8 cellular contexts compared by ENCODE assay signal in genomic region chr5:171941275-171941674, GRCh38.
A peak's percentile ranks its signal among the peaks of the same experiment; 100 is the strongest.
DNase-seq lines count a peak whose midpoint lies in the region; ATAC-seq and FAIRE-seq lines count a peak whose summit lies in the region.
"Not testable (repeated sequence)": the region's sequence is repeated elsewhere in the genome, so short reads cannot be mapped to it uniquely, and the experiment has no call there.

No MANE protein-coding gene starts in this region.

- H3K4me1 ChIP-seq in CD4-positive, alpha-beta memory T cell (ENCODE audit: insufficient read depth, low read length): peaks cover 23% of the 10 kb centered on the region

- peak; percentile 43 for ATAC-seq in GM18867 (IDR thresholded peaks at IDR 0.05; ENCODE audit: unreplicated experiment)
- peak; percentile 29 for ATAC-seq in GM21447 (IDR thresholded peaks at IDR 0.05; ENCODE audit: unreplicated experiment)
- peak; percentile 48 for ATAC-seq in HG02885 (IDR thresholded peaks at IDR 0.05; ENCODE audit: poor library complexity, unreplicated experiment)
- ATAC-seq in HG03460 (IDR thresholded peaks at IDR 0.05; ENCODE audit: unreplicated experiment): peak; percentile 37
- ATAC-seq in activated CD8-positive, alpha-beta memory T cell treated with anti-CD3 and anti-CD28 coated beads, Interleukin-2, amount 10 ng/mL, durations not matched to agents 7 days and 5 days: peak; percentile 72
- ATAC-seq in natural killer cell treated with Interleukin-12 subunit alpha and Interleukin-12 subunit beta and Interleukin-15 and Interleukin-18, amount 100 ng/mL, for 72 hours: peak; percentile 85 to 87

- peak; percentile 93 for FAIRE-seq in colon (lab: Jason Lieb, UNC)

- not testable (repeated sequence) for DNase-seq in CD4-positive, alpha-beta memory T cell; activated CD8-positive, alpha-beta memory T cell treated with anti-CD3 and anti-CD28 coated beads, Interleukin-2, amount 10 ng/mL, durations not matched to agents 7 days and 5 days; natural killer cell treated with Interleukin-12 subunit alpha and Interleukin-12 subunit beta and Interleukin-15 and Interleukin-18, amount 100 ng/mL, for 72 hours (ENCODE audit: low spot score)

- H3K27me3 ChIP-seq in CD4-positive, alpha-beta memory T cell (ENCODE audit: insufficient read depth, low read length): not testable (repeated sequence)

- CTCF ChIA-PET in CD4-positive, alpha-beta memory T cell (lab: Charles Lee; ENCODE audit: partially characterized antibody): not testable (repeated sequence)
- CTCF ChIA-PET in activated CD8-positive, alpha-beta memory T cell treated with anti-CD3 and anti-CD28 coated beads, Interleukin-2, amount 10 ng/mL, durations not matched to agents 7 days and 5 days (lab: Charles Lee): interaction anchor here (1.2 kb wide), 1 partner anchor 30 kb away, joined by 4 read pairs; no protein-coding TSS in a partner anchor

- H3K27ac Mint-ChIP-seq in CD4-positive, alpha-beta memory T cell: peak overlapping the region in 4 of 7 donors; percentile 32 to 80 (median 57)
- H3K27ac Mint-ChIP-seq in activated CD8-positive, alpha-beta memory T cell treated with anti-CD3 and anti-CD28 coated beads, Interleukin-2, amount 10 ng/mL, durations not matched to agents 7 days and 5 days: peak overlapping the region; percentile 24
- H3K27ac Mint-ChIP-seq in natural killer cell treated with Interleukin-12 subunit alpha and Interleukin-12 subunit beta and Interleukin-15 and Interleukin-18, amount 100 ng/mL, for 72 hours: peak overlapping the region; percentile 18 to 67

- H3K36me3 ChIP-seq in CD4-positive, alpha-beta memory T cell (ENCODE audit: insufficient read depth, low read length): not testable (repeated sequence)

- not testable (repeated sequence) for H3K4me3 ChIP-seq in CD4-positive, alpha-beta memory T cell (ENCODE audit: low read length in 2 of 2)

- H3K27me3 Mint-ChIP-seq in CD4-positive, alpha-beta memory T cell; activated CD8-positive, alpha-beta memory T cell treated with anti-CD3 and anti-CD28 coated beads, Interleukin-2, amount 10 ng/mL, durations not matched to agents 7 days and 5 days; natural killer cell treated with Interleukin-12 subunit alpha and Interleukin-12 subunit beta and Interleukin-15 and Interleukin-18, amount 100 ng/mL, for 72 hours: not testable (repeated sequence)

- peak overlapping the region in 1 of 8 donors; percentile 4 for H3K4me3 Mint-ChIP-seq in CD4-positive, alpha-beta memory T cell
- not testable (repeated sequence) for H3K4me3 Mint-ChIP-seq in activated CD8-positive, alpha-beta memory T cell treated with anti-CD3 and anti-CD28 coated beads, Interleukin-2, amount 10 ng/mL, durations not matched to agents 7 days and 5 days
- peak overlapping the region; percentile 61 for H3K4me3 Mint-ChIP-seq in natural killer cell treated with Interleukin-12 subunit alpha and Interleukin-12 subunit beta and Interleukin-15 and Interleukin-18, amount 100 ng/mL, for 72 hours

- not testable (repeated sequence) for H3K9me3 ChIP-seq in CD4-positive, alpha-beta memory T cell (ENCODE audit: control insufficient read depth in 1 of 2, low read length in 2 of 2)

- intact Hi-C loops in CD4-positive, alpha-beta memory T cell (cut with micrococcal nuclease): not testable (repeated sequence)

- not testable (repeated sequence) for H3K9me3 Mint-ChIP-seq in CD4-positive, alpha-beta memory T cell; activated CD8-positive, alpha-beta memory T cell treated with anti-CD3 and anti-CD28 coated beads, Interleukin-2, amount 10 ng/mL, durations not matched to agents 7 days and 5 days (ENCODE audit: low read depth); natural killer cell treated with Interleukin-12 subunit alpha and Interleukin-12 subunit beta and Interleukin-15 and Interleukin-18, amount 100 ng/mL, for 72 hours

- not testable (repeated sequence) for H3K36me3 Mint-ChIP-seq in CD4-positive, alpha-beta memory T cell; activated CD8-positive, alpha-beta memory T cell treated with anti-CD3 and anti-CD28 coated beads, Interleukin-2, amount 10 ng/mL, durations not matched to agents 7 days and 5 days; natural killer cell treated with Interleukin-12 subunit alpha and Interleukin-12 subunit beta and Interleukin-15 and Interleukin-18, amount 100 ng/mL, for 72 hours

- H3K4me1 Mint-ChIP-seq in CD4-positive, alpha-beta memory T cell: peaks cover 31 to 52% (median 40%) of the 10 kb centered on the region in 4 donors
- peaks cover 23% of the 10 kb centered on the region for H3K4me1 Mint-ChIP-seq in activated CD8-positive, alpha-beta memory T cell treated with anti-CD3 and anti-CD28 coated beads, Interleukin-2, amount 10 ng/mL, durations not matched to agents 7 days and 5 days
- peaks cover 31 to 33% of the 10 kb centered on the region in 2 donors for H3K4me1 Mint-ChIP-seq in natural killer cell treated with Interleukin-12 subunit alpha and Interleukin-12 subunit beta and Interleukin-15 and Interleukin-18, amount 100 ng/mL, for 72 hours (ENCODE audit: low read depth in 2 of 2)

- POLR2A ChIA-PET in CD4-positive, alpha-beta memory T cell (lab: Charles Lee; ENCODE audit: partially characterized antibody): not testable (repeated sequence)

- not testable (repeated sequence) for H3K27ac ChIP-seq in CD4-positive, alpha-beta memory T cell (ENCODE audit: low read depth, low read length)

Comparison
In these comparisons a context has a peak if more than half of its experiments do, and no peak if none do; other contexts are left out.
1. ATAC-seq: peak in every context shown above with its lines; median percentile 86 in natural killer cell treated with Interleukin-12 subunit alpha and Interleukin-12 subunit beta and Interleukin-15 and Interleukin-18, amount 100 ng/mL, for 72 hours; 72 in activated CD8-positive, alpha-beta memory T cell treated with anti-CD3 and anti-CD28 coated beads, Interleukin-2, amount 10 ng/mL, durations not matched to agents 7 days and 5 days; 48 in HG02885; 43 in GM18867; 37 in HG03460; 29 in GM21447.